1 cellular context compared by ENCODE assay signal in genomic region chr3:49029563-49029884, GRCh38.
TF ChIP-seq lines count a peak whose summit lies in the region.

No MANE protein-coding gene starts in this region.

TF ChIP-seq in SK-N-SH treated with all-trans-retinoic acid at 6 μM for 48 hours, 23 proteins besides CTCF, POLR2A, EP300 and RAD21:
- TF ChIP-seq TSHZ2 (CRISPR knock-in tag; IDR thresholded peaks at IDR 0.05) (no peak), ZFP30 (CRISPR knock-in tag; IDR thresholded peaks at IDR 0.05) (no peak), BACH2 (CRISPR knock-in tag; IDR thresholded peaks at IDR 0.05; ENCODE audit: borderline replicate concordance) (no peak), ZNF565 (CRISPR knock-in tag; conservative IDR thresholded peaks at IDR 0.05; ENCODE audit: low read depth) (no peak), ZC3H10 (CRISPR knock-in tag; IDR thresholded peaks at IDR 0.05) (no peak), ISL1 (CRISPR knock-in tag; IDR thresholded peaks at IDR 0.05) (no peak)
- TF ChIP-seq, protein P1, sequence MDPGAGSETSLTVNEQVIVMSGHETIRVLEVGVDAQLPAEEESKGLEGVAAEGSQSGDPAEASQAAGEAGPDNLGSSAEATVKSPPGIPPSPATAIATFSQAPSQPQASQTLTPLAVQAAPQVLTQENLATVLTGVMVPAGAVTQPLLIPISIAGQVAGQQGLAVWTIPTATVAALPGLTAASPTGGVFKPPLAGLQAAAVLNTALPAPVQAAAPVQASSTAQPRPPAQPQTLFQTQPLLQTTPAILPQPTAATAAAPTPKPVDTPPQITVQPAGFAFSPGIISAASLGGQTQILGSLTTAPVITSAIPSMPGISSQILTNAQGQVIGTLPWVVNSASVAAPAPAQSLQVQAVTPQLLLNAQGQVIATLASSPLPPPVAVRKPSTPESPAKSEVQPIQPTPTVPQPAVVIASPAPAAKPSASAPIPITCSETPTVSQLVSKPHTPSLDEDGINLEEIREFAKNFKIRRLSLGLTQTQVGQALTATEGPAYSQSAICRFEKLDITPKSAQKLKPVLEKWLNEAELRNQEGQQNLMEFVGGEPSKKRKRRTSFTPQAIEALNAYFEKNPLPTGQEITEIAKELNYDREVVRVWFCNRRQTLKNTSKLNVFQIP (CRISPR knock-in tag; IDR thresholded peaks at IDR 0.05; ENCODE audit: borderline replicate concordance, low read depth), result no peak
